15 cellular contexts compared by ENCODE assay signal in genomic region chr14:80403036-80403435, GRCh38.
DNase-seq lines count a peak whose midpoint lies in the region; ATAC-seq and TF ChIP-seq lines count a peak whose summit lies in the region.
"Had no signal": no experiment of that assay in that cellular context is flagged by ENCODE, and none has a peak within 500 bp of the region (broad histone marks: within the 10 kb centered on the region; RNA-seq: fewer than 3 reads in every experiment).

No MANE protein-coding gene starts in this region.

- DNase-seq in ACHN (peak; percentile 53), DMS79 treated with DMSO at 0.1 percent for 48 hours (lab: John Stamatoyannopoulos, UW) (peak; percentile 45), endodermal cell (no peak), kidney glomerular epithelial cell (lab: John Stamatoyannopoulos, UW) (peak; percentile 44), NCI-H510A (lab: John Stamatoyannopoulos, UW) (no peak), tibial nerve (ENCODE audit: low spot score in 2 of 2) (no peak), NCI-H524 (lab: John Stamatoyannopoulos, UW) (no peak)
- DNase-seq: BE2C; CD4-positive, alpha-beta memory T cell; DMS153; GF-D8; GM23248 had no signal

- no peak overlapping the region for H3K9ac ChIP-seq in endodermal cell (ENCODE audit: extremely low read depth, low read length, poor library complexity, severe bottlenecking)
- H3K9ac ChIP-seq: GM23248 had no signal

- H3K4me1 ChIP-seq in endodermal cell (ENCODE audit: control insufficient read depth, insufficient read depth, low read length) (no peaks in the 10 kb centered on the region), tibial nerve (no peaks in the 10 kb centered on the region)
- H3K4me1 ChIP-seq: BE2C had no signal

- no peak for TF ChIP-seq POLR2A in tibial nerve (IDR thresholded peaks at IDR 0.05)

- WGBS in endodermal cell (ENCODE audit: insufficient coverage in 1 of 2, insufficient read length in 1 of 2), 2 experiments: 93 to 100% methylated on average over 1 of the region's 1 CpG
- WGBS in tibial nerve, 2 donors: 94 to 95% methylated on average over 1 of the region's 1 CpG

- no peak for TF ChIP-seq CTCF in endodermal cell (conservative IDR thresholded peaks at IDR 0.05)
- TF ChIP-seq CTCF in tibial nerve (IDR thresholded peaks at IDR 0.05): no peak

- H3K36me3 ChIP-seq in endodermal cell (ENCODE audit: control insufficient read depth, insufficient read depth, low read length) (no peaks in the 10 kb centered on the region), tibial nerve (no peaks in the 10 kb centered on the region)
- H3K36me3 ChIP-seq: BE2C had no signal

- H3K27ac ChIP-seq in endodermal cell (ENCODE audit: low read depth, low read length) (no peak overlapping the region), tibial nerve (no peak overlapping the region)
- H3K27ac ChIP-seq: C4-2B, GM23248 had no signal

- H3K4me1 Mint-ChIP-seq in endodermal cell: peaks cover 3% of the 10 kb centered on the region
- H3K4me1 Mint-ChIP-seq: CD4-positive, alpha-beta memory T cell had no signal

- no peaks in the 10 kb centered on the region for H3K27me3 Mint-ChIP-seq in endodermal cell (ENCODE audit: insufficient read depth)
- H3K27me3 Mint-ChIP-seq: CD4-positive, alpha-beta memory T cell had no signal

- no peak overlapping the region for H3K27ac Mint-ChIP-seq in endodermal cell
- H3K27ac Mint-ChIP-seq: CD4-positive, alpha-beta memory T cell had no signal

- in situ Hi-C loops in ACHN (cut with HindIII; ENCODE audit: low pct_ligation_motif_present, low pct_unique_long_range_greater_than_20kb, low sequenced_read_pairs): no loop called here

- H3K4me3 ChIP-seq in endodermal cell (ENCODE audit: low read length) (peak overlapping the region; percentile 9), tibial nerve (no peak overlapping the region)
- H3K4me3 ChIP-seq: GM23248 had no signal

- no peaks in the 10 kb centered on the region for H3K27me3 ChIP-seq in endodermal cell (ENCODE audit: control insufficient read depth, insufficient read depth, low read length, poor library complexity, severe bottlenecking)
- H3K27me3 ChIP-seq in tibial nerve: no peaks in the 10 kb centered on the region
- H3K27me3 ChIP-seq: BE2C had no signal

- TF ChIP-seq EP300 in tibial nerve (IDR thresholded peaks at IDR 0.05): no peak

- peaks cover 2% of the 10 kb centered on the region for H3K9me3 Mint-ChIP-seq in endodermal cell

- H3K9me3 ChIP-seq in endodermal cell (ENCODE audit: control insufficient read depth, low read length) (no peaks in the 10 kb centered on the region), tibial nerve (peaks cover 0 to 14% (median 0%) of the 10 kb centered on the region in 4 donors)
- H3K9me3 ChIP-seq: BE2C had no signal

- H3K36me3 Mint-ChIP-seq in endodermal cell (ENCODE audit: low read depth): no peaks in the 10 kb centered on the region
- H3K36me3 Mint-ChIP-seq: CD4-positive, alpha-beta memory T cell had no signal

- ATAC-seq in HG02981 (IDR thresholded peaks at IDR 0.05; ENCODE audit: unreplicated experiment): no peak
- ATAC-seq: HCT116 had no signal

- no peak overlapping the region for H3K4me3 Mint-ChIP-seq in endodermal cell
- H3K4me3 Mint-ChIP-seq: CD4-positive, alpha-beta memory T cell had no signal

Comparison
In these comparisons a context has a peak if more than half of its experiments do, and no peak if none do; other contexts are left out.
1. DNase-seq: peak in ACHN (single experiment), DMS79 treated with DMSO at 0.1 percent for 48 hours (single experiment) and kidney glomerular epithelial cell (single experiment); none in endodermal cell (single experiment), NCI-H510A (single experiment), tibial nerve (0 of 2) and NCI-H524 (0 of 2).